1 cellular context compared by ENCODE assay signal in the genomic region with DNA sequence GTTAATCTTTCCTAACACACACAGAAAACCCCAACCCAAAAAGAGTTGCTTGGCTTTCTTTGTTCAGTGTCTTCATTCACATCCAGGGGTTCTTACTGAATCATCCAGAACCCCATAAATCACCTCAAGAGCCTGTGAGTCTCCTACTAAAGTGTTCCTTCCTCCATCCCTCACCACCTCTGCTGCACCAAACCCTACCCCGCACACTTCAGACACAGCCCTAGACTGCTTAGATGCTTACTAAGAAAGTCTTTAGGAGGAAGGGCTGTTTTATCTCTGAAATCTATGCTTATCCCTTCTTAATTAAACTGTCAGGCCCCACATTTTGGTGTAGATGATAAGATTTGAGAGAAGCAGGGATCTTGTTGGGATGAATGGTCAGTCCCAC.
TF ChIP-seq lines count a peak whose summit lies in the region.

No MANE protein-coding gene starts in this region.

TF ChIP-seq in HepG2, 621 proteins besides CTCF, POLR2A, EP300 and RAD21 (continued from another document):
- TF ChIP-seq, protein P1, sequence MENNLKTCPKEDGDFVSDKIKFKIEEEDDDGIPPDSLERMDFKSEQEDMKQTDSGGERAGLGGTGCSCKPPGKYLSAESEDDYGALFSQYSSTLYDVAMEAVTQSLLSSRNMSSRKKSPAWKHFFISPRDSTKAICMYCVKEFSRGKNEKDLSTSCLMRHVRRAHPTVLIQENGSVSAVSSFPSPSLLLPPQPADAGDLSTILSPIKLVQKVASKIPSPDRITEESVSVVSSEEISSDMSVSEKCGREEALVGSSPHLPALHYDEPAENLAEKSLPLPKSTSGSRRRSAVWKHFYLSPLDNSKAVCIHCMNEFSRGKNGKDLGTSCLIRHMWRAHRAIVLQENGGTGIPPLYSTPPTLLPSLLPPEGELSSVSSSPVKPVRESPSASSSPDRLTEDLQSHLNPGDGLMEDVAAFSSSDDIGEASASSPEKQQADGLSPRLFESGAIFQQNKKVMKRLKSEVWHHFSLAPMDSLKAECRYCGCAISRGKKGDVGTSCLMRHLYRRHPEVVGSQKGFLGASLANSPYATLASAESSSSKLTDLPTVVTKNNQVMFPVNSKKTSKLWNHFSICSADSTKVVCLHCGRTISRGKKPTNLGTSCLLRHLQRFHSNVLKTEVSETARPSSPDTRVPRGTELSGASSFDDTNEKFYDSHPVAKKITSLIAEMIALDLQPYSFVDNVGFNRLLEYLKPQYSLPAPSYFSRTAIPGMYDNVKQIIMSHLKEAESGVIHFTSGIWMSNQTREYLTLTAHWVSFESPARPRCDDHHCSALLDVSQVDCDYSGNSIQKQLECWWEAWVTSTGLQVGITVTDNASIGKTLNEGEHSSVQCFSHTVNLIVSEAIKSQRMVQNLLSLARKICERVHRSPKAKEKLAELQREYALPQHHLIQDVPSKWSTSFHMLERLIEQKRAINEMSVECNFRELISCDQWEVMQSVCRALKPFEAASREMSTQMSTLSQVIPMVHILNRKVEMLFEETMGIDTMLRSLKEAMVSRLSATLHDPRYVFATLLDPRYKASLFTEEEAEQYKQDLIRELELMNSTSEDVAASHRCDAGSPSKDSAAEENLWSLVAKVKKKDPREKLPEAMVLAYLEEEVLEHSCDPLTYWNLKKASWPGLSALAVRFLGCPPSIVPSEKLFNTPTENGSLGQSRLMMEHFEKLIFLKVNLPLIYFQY (CRISPR knock-in tag; IDR thresholded peaks at IDR 0.05; ENCODE audit: borderline replicate concordance): no peak
- TF ChIP-seq SCMH1 (CRISPR knock-in tag; IDR thresholded peaks at IDR 0.05; ENCODE audit: borderline replicate concordance): no peak
- TF ChIP-seq ZC3H4 (CRISPR knock-in tag; IDR thresholded peaks at IDR 0.05; ENCODE audit: borderline replicate concordance): no peak
TF ChIP-seq in HepG2: peak in this region for 0.
